ENCODE assay signal across 10 cellular contexts in genomic region chr1:7069888-7070287, GRCh38.
DNase-seq lines count a peak whose midpoint lies in the region; ATAC-seq and TF ChIP-seq lines count a peak whose summit lies in the region.
"Had no signal": no experiment of that assay in that cellular context is flagged by ENCODE, and none has a peak within 500 bp of the region (broad histone marks: within the 10 kb centered on the region; RNA-seq: fewer than 3 reads in every experiment).

No MANE protein-coding gene starts in this region.

- no peak for ATAC-seq in activated CD8-positive, alpha-beta memory T cell treated with anti-CD3 and anti-CD28 coated beads, Interleukin-2, amount 10 ng/mL, durations not matched to agents 7 days and 5 days
- ATAC-seq in naive thymus-derived CD8-positive, alpha-beta T cell, result no peak
- ATAC-seq in HG03432 (IDR thresholded peaks at IDR 0.05; ENCODE audit: unreplicated experiment), result no peak

- peak overlapping the region; percentile 24 for H3K4me2 ChIP-seq in DOHH2 (ENCODE audit: low read length)

- H3K36me3 Mint-ChIP-seq in activated CD8-positive, alpha-beta memory T cell treated with anti-CD3 and anti-CD28 coated beads, Interleukin-2, amount 10 ng/mL, durations not matched to agents 7 days and 5 days, result no peaks in the 10 kb centered on the region
- H3K36me3 Mint-ChIP-seq in naive thymus-derived CD8-positive, alpha-beta T cell, result no peaks in the 10 kb centered on the region

- H3K4me3 Mint-ChIP-seq in activated CD8-positive, alpha-beta memory T cell treated with anti-CD3 and anti-CD28 coated beads, Interleukin-2, amount 10 ng/mL, durations not matched to agents 7 days and 5 days, result no peak overlapping the region
- no peak overlapping the region for H3K4me3 Mint-ChIP-seq in naive thymus-derived CD8-positive, alpha-beta T cell

- H3K4me3 ChIP-seq in DOHH2 (ENCODE audit: low read length), result peak overlapping the region; percentile 26; the same call in 1 of the 2 replicates
- H3K4me3 ChIP-seq: lung had no signal

- DNase-seq in amniotic epithelial cell (ENCODE audit: low read depth) (peak; percentile 5), hepatic stellate cell (ENCODE audit: low spot score) (peak; percentile 25), posterior vena cava (ENCODE audit: low spot score) (peak; percentile 74), NCI-H226 (no peak)
- DNase-seq in activated CD8-positive, alpha-beta memory T cell treated with anti-CD3 and anti-CD28 coated beads, Interleukin-2, amount 10 ng/mL, durations not matched to agents 7 days and 5 days, result no peak
- DNase-seq in naive thymus-derived CD8-positive, alpha-beta T cell, result no peak
- DNase-seq: GF-D8 had no signal

- CTCF ChIA-PET in activated CD8-positive, alpha-beta memory T cell treated with anti-CD3 and anti-CD28 coated beads, Interleukin-2, amount 10 ng/mL, durations not matched to agents 7 days and 5 days (lab: Charles Lee), result interaction anchor here (0.6 to 3.1 kb wide), 16 partner anchors 9 to 351 kb away, joined by 3 to 12 read pairs (median 3); no protein-coding TSS in a partner anchor

- H3K9me3 Mint-ChIP-seq in activated CD8-positive, alpha-beta memory T cell treated with anti-CD3 and anti-CD28 coated beads, Interleukin-2, amount 10 ng/mL, durations not matched to agents 7 days and 5 days (ENCODE audit: low read depth), result no peaks in the 10 kb centered on the region
- H3K9me3 Mint-ChIP-seq in naive thymus-derived CD8-positive, alpha-beta T cell, result no peaks in the 10 kb centered on the region

- H3K4me1 ChIP-seq in DOHH2 (ENCODE audit: control insufficient read depth, low read length), result peaks cover 10% of the 10 kb centered on the region

- peaks cover 13% of the 10 kb centered on the region; the same call in 1 of the 2 replicates for H3K27me3 ChIP-seq in DOHH2 (ENCODE audit: control insufficient read depth, low read length)

- peaks cover 10% of the 10 kb centered on the region for H3K27me3 Mint-ChIP-seq in activated CD8-positive, alpha-beta memory T cell treated with anti-CD3 and anti-CD28 coated beads, Interleukin-2, amount 10 ng/mL, durations not matched to agents 7 days and 5 days
- H3K27me3 Mint-ChIP-seq in naive thymus-derived CD8-positive, alpha-beta T cell, result peaks cover 10 to 36% (median 29%) of the 10 kb centered on the region in 5 donors

- no peaks in the 10 kb centered on the region for H3K36me3 ChIP-seq in DOHH2 (ENCODE audit: control insufficient read depth, low read length)

- H3K27ac Mint-ChIP-seq in activated CD8-positive, alpha-beta memory T cell treated with anti-CD3 and anti-CD28 coated beads, Interleukin-2, amount 10 ng/mL, durations not matched to agents 7 days and 5 days, result no peak overlapping the region
- H3K27ac Mint-ChIP-seq in naive thymus-derived CD8-positive, alpha-beta T cell, result no peak overlapping the region

- no peak for TF ChIP-seq CTCF in DOHH2 (IDR thresholded peaks at IDR 0.05; ENCODE audit: low read depth, low read length, poor library complexity, severe bottlenecking)

- POLR2A ChIA-PET in naive thymus-derived CD8-positive, alpha-beta T cell (lab: Charles Lee), result no interaction called here

- no peaks in the 10 kb centered on the region for H3K9me2 ChIP-seq in DOHH2 (replicated peaks; ENCODE audit: control insufficient read depth, low read length)

- H4K20me1 ChIP-seq in DOHH2 (ENCODE audit: control insufficient read depth, insufficient read depth, low read depth, low read length), result no peaks in the 10 kb centered on the region

- intact Hi-C loops in posterior vena cava (cut with DNase I), result loop anchor here (5.0 to 10.0 kb wide), 4 partner anchors 275 to 575 kb away; no protein-coding TSS in a partner anchor

- no peaks in the 10 kb centered on the region for H3K79me2 ChIP-seq in DOHH2 (ENCODE audit: control insufficient read depth, low read length)

- H3K9me3 ChIP-seq in DOHH2 (ENCODE audit: control insufficient read depth, insufficient read depth, low read length), result no peaks in the 10 kb centered on the region

- H3K4me1 Mint-ChIP-seq in activated CD8-positive, alpha-beta memory T cell treated with anti-CD3 and anti-CD28 coated beads, Interleukin-2, amount 10 ng/mL, durations not matched to agents 7 days and 5 days, result peaks cover 2% of the 10 kb centered on the region
- H3K4me1 Mint-ChIP-seq in naive thymus-derived CD8-positive, alpha-beta T cell, result peaks cover 0 to 5% (median 1%) of the 10 kb centered on the region in 4 donors

- H3K27ac ChIP-seq in DOHH2 (ENCODE audit: low read depth, low read length), result no peak overlapping the region

- H3F3A ChIP-seq in DOHH2 (ENCODE audit: control insufficient read depth, insufficient read depth), result no peaks in the 10 kb centered on the region

Comparison
In these comparisons a context has a peak if more than half of its experiments do, and no peak if none do; other contexts are left out.
1. DNase-seq: peak in amniotic epithelial cell (single experiment), hepatic stellate cell (single experiment) and posterior vena cava (single experiment); none in activated CD8-positive, alpha-beta memory T cell treated with anti-CD3 and anti-CD28 coated beads, Interleukin-2, amount 10 ng/mL, durations not matched to agents 7 days and 5 days (single experiment), naive thymus-derived CD8-positive, alpha-beta T cell (0 of 10) and NCI-H226 (single experiment).